ENCODE assay signal across 9 cellular contexts in genomic region chr18:79798999-79799370, GRCh38. TPM values are rescaled to one million over a fixed set of nuclear protein-coding genes. Genes with fewer than 3 reads are reported as not detected.
DNase-seq lines count a peak whose midpoint lies in the region; ATAC-seq and TF ChIP-seq lines count a peak whose summit lies in the region.
"Had no signal": no experiment of that assay in that cellular context is flagged by ENCODE, and none has a peak within 500 bp of the region (broad histone marks: within the 10 kb centered on the region; RNA-seq: fewer than 3 reads in every experiment).

No MANE protein-coding gene starts in this region.

- peaks cover 0 to 9% (median 5%) of the 10 kb centered on the region in 5 donors for H3K36me3 Mint-ChIP-seq in naive thymus-derived CD4-positive, alpha-beta T cell

- intact Hi-C loops in left ventricle myocardium inferior (cut with micrococcal nuclease), result no loop called here
- intact Hi-C loops in Right ventricle myocardium superior (cut with DNase I), result no loop called here
- intact Hi-C loops in naive thymus-derived CD4-positive, alpha-beta T cell (cut with micrococcal nuclease), result loop anchor here (10.0 kb wide), 3 partner anchors 166 to 346 kb away; partner anchors contain the start of genes HSBP1L1 (in 1 of the 2) and TXNL4A (in 1 of the 2)

- H3K9me3 ChIP-seq in left ventricle myocardium inferior (replicated peaks), result no peaks in the 10 kb centered on the region
- H3K9me3 ChIP-seq in ectodermal cell (ENCODE audit: control insufficient read depth, low read length), result no peaks in the 10 kb centered on the region
- H3K9me3 ChIP-seq in naive thymus-derived CD4-positive, alpha-beta T cell (ENCODE audit: control insufficient read depth in 2 of 3, low read length in 3 of 3), result no peaks in the 10 kb centered on the region
- no peaks in the 10 kb centered on the region for H3K9me3 ChIP-seq in upper lobe of left lung

- H3K27me3 Mint-ChIP-seq in naive thymus-derived CD4-positive, alpha-beta T cell, result peaks cover 30 to 48% (median 41%) of the 10 kb centered on the region in 5 donors

- peak overlapping the region; percentile 57 for H3K4me3 ChIP-seq in left ventricle myocardium inferior
- peak overlapping the region; percentile 43 for H3K4me3 ChIP-seq in ectodermal cell (ENCODE audit: insufficient read depth, low read depth, low read length)
- no peak overlapping the region for H3K4me3 ChIP-seq in naive thymus-derived CD4-positive, alpha-beta T cell (ENCODE audit: low read length)
- peak overlapping the region in 3 of 4 donors; percentile 35 to 51 (median 42) for H3K4me3 ChIP-seq in upper lobe of left lung

- H3K4me1 ChIP-seq in left ventricle myocardium inferior (peaks cover 24% of the 10 kb centered on the region), ectodermal cell (ENCODE audit: control insufficient read depth, insufficient read depth, low read length) (peaks cover 9% of the 10 kb centered on the region), upper lobe of left lung (peaks cover 18 to 26% (median 23%) of the 10 kb centered on the region in 4 donors)
- H3K4me1 ChIP-seq in naive thymus-derived CD4-positive, alpha-beta T cell (ENCODE audit: control insufficient read depth in 2 of 2, insufficient read depth in 2 of 2, low read length in 2 of 2), result no peaks in the 10 kb centered on the region

- peaks cover 6 to 21% (median 17%) of the 10 kb centered on the region in 7 donors for H3K4me1 Mint-ChIP-seq in naive thymus-derived CD4-positive, alpha-beta T cell

- no peak for TF ChIP-seq POLR2A in upper lobe of left lung (IDR thresholded peaks at IDR 0.05)

- DNase-seq in left ventricle myocardium inferior (no peak), Right ventricle myocardium superior (no peak), upper lobe of left lung (no peak), NCI-H2171 (lab: John Stamatoyannopoulos, UW) (no peak)
- DNase-seq in naive thymus-derived CD4-positive, alpha-beta T cell, result no peak
- DNase-seq: NCI-H510A treated with DMSO at 0.1 percent for 48 hours had no signal

- no peak for TF ChIP-seq EP300 in upper lobe of left lung (IDR thresholded peaks at IDR 0.05)

- no peak overlapping the region for H3K27ac Mint-ChIP-seq in naive thymus-derived CD4-positive, alpha-beta T cell

- peaks cover 0 to 3% (median 0%) of the 10 kb centered on the region in 11 donors for H3K9me3 Mint-ChIP-seq in naive thymus-derived CD4-positive, alpha-beta T cell

- H3K27me3 ChIP-seq in left ventricle myocardium inferior (ENCODE audit: low read depth) (peaks cover 89% of the 10 kb centered on the region), ectodermal cell (ENCODE audit: control insufficient read depth, insufficient read depth, low read length, poor library complexity, severe bottlenecking) (peaks cover 60% of the 10 kb centered on the region), upper lobe of left lung (peaks cover 0 to 31% (median 11%) of the 10 kb centered on the region in 4 donors)
- peaks cover 0 to 10% of the 10 kb centered on the region in 2 donors for H3K27me3 ChIP-seq in naive thymus-derived CD4-positive, alpha-beta T cell (ENCODE audit: control insufficient read depth in 2 of 2, insufficient read depth in 2 of 2, low read length in 2 of 2)

- peak overlapping the region in 6 of 10 donors; percentile 30 to 79 (median 40) for H3K4me3 Mint-ChIP-seq in naive thymus-derived CD4-positive, alpha-beta T cell

- no peak for TF ChIP-seq CTCF in left ventricle myocardium inferior (IDR thresholded peaks at IDR 0.05; ENCODE audit: borderline replicate concordance)
- TF ChIP-seq CTCF in upper lobe of left lung (IDR thresholded peaks at IDR 0.05), result no peak

- ATAC-seq in Right ventricle myocardium superior (ENCODE audit: poor library complexity) (no peak), upper lobe of left lung (ENCODE audit: low FRiP score in 2 of 2) (no peak), GM21825 (IDR thresholded peaks at IDR 0.05; ENCODE audit: unreplicated experiment) (no peak), GM21723 (IDR thresholded peaks at IDR 0.05; ENCODE audit: unreplicated experiment) (no peak)
- ATAC-seq in naive thymus-derived CD4-positive, alpha-beta T cell, result no peak

- WGBS in ectodermal cell, 2 experiments, result 14 to 17% methylated on average over 14 of the region's 14 CpGs
- WGBS in upper lobe of left lung, 2 donors, result 2% methylated on average over 14 of the region's 14 CpGs; no CpG with 5 or more reads in 1 of the 2 donors

- no peaks in the 10 kb centered on the region for H3K36me3 ChIP-seq in left ventricle myocardium inferior
- no peaks in the 10 kb centered on the region for H3K36me3 ChIP-seq in ectodermal cell (ENCODE audit: control insufficient read depth, insufficient read depth, low read length)
- no peaks in the 10 kb centered on the region for H3K36me3 ChIP-seq in naive thymus-derived CD4-positive, alpha-beta T cell (ENCODE audit: control insufficient read depth in 2 of 3, insufficient read depth in 3 of 3, low read length in 3 of 3)
- H3K36me3 ChIP-seq in upper lobe of left lung, result no peaks in the 10 kb centered on the region

- CTCF ChIA-PET in naive thymus-derived CD4-positive, alpha-beta T cell (lab: Charles Lee), result no interaction called here

- POLR2A ChIA-PET in naive thymus-derived CD4-positive, alpha-beta T cell (lab: Charles Lee), result no interaction called here

- H3K27ac ChIP-seq in left ventricle myocardium inferior (replicated peaks) (no peak overlapping the region), ectodermal cell (ENCODE audit: insufficient read depth, low read depth, low read length, poor library complexity, severe bottlenecking) (no peak overlapping the region), upper lobe of left lung (no peak overlapping the region)
- H3K27ac ChIP-seq in naive thymus-derived CD4-positive, alpha-beta T cell (ENCODE audit: low read depth, low read length), result no peak overlapping the region

RNA-seq across cellular contexts. Expression of gene KCNG2, which starts 1.2 kb away (rescaled TPM):
- total RNA-seq in left ventricle myocardium inferior (not detected), Right ventricle myocardium superior (not detected), upper lobe of left lung (1 to 10 TPM in 1 of 6 donors, under 1 TPM in 3, not detected in 2; 0.49 to 1.1 (median 0.73) TPM)
- 0.30 TPM for polyA plus RNA-seq in ectodermal cell (2013, experiment 1 of 4)
- polyA plus RNA-seq in ectodermal cell (2013, experiment 2 of 4), result not detected
- polyA plus RNA-seq in ectodermal cell (2013, experiment 3 of 4), result 0.53 TPM
- polyA plus RNA-seq in ectodermal cell (2013, experiment 4 of 4), result 0.16 TPM
- not detected for total RNA-seq in naive thymus-derived CD4-positive, alpha-beta T cell
- polyA plus RNA-seq in naive thymus-derived CD4-positive, alpha-beta T cell, result not detected

Comparison
In these comparisons a context has a peak if more than half of its experiments do, and no peak if none do; other contexts are left out.
1. intact Hi-C loops: an anchor here in naive thymus-derived CD4-positive, alpha-beta T cell (10.0 kb wide); none called in left ventricle myocardium inferior and Right ventricle myocardium superior.